ENCODE assay signal across 9 cellular contexts in the genomic region with DNA sequence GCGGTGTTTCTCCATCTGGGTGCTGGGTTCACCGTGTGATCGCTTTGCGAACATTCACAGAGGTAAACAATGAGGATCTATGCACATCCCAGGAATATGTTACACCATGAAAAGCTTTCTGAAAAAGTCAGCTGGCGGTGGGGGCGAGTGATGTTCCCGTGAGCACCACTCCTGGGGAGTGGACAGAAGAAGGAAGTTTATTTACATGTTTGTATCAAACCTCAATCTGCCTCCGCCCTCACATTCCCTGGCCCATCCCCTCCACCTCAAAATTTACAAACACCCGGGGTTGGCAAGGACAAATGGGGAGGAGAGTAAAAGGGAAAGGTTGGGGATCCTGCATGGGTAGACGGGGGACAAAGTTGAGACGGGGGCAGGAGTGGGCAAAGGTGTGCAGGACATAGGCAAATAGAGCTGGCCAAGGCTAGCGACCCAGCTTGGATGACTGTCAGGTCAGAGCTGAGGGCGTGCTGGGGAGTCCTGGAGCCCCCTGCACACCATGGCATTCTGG. TPM values are rescaled to one million over a fixed set of nuclear protein-coding genes. Genes with fewer than 3 reads are reported as not detected.
A peak's percentile ranks its signal among the peaks of the same experiment; 100 is the strongest.
DNase-seq lines count a peak whose midpoint lies in the region; ATAC-seq, FAIRE-seq and TF ChIP-seq lines count a peak whose summit lies in the region.
"Had no signal": no experiment of that assay in that cellular context is flagged by ENCODE, and none has a peak within 500 bp of the region (broad histone marks: within the 10 kb centered on the region; RNA-seq: fewer than 3 reads in every experiment).

No MANE protein-coding gene starts in this region.

- peak overlapping the region; percentile 26 for H3K4me3 ChIP-seq in A549
- H3K4me3 ChIP-seq in LNCaP clone FGC (ENCODE audit: low read depth, low read length), result peak overlapping the region; percentile 50
- H3K4me3 ChIP-seq in endothelial cell of umbilical vein (replicated peaks in 1 of 3; ENCODE audit: insufficient read depth in 1 of 3, low read depth in 1 of 3, low read length in 3 of 3), result no peak overlapping the region
- H3K4me3 ChIP-seq in muscle layer of duodenum (ENCODE audit: low read depth in 1 of 2, low read length in 2 of 2), result peak overlapping the region; percentile 97 to 99

- no peak for TF ChIP-seq RAD21 in A549 (conservative IDR thresholded peaks at IDR 0.05 in 1 of 2, IDR thresholded peaks at IDR 0.05 in 1 of 2)

- no peak for TF ChIP-seq EP300 in A549 (IDR thresholded peaks at IDR 0.05)

- no TSS peak for BruUV-seq in endothelial cell of umbilical vein (replicated peaks; lab: Mats Ljungman, UMichigan)

- POLR2A ChIA-PET in A549 (lab: Yijun Ruan, JAX), result interaction anchor here (0.5 to 10.1 kb wide), 18 partner anchors 8 to 223 kb away, joined by 3 to 141 read pairs (median 9); a partner anchor contains a TSS
- POLR2A ChIA-PET in endothelial cell of umbilical vein (lab: Charles Lee), result interaction anchor here (0.8 to 1.8 kb wide), 3 partner anchors 11 to 205 kb away, joined by 3 to 10 read pairs (median 3); no protein-coding TSS in a partner anchor

- dilution Hi-C loops in endothelial cell of umbilical vein (cut with MboI; ENCODE audit: extremely low pct_ligation_motif_present, low sequenced_read_pairs), result no loop called here

- no peaks in the 10 kb centered on the region for H4K20me1 ChIP-seq in endothelial cell of umbilical vein (replicated peaks; ENCODE audit: control insufficient read depth, extremely low read depth, insufficient read depth, low read length)

- TF ChIP-seq POLR2A in A549 (IDR thresholded peaks at IDR 0.05; ENCODE audit: low read length) (no peak), endothelial cell of umbilical vein (IDR thresholded peaks at IDR 0.05; ENCODE audit: low read depth, low read length) (no peak)

- FAIRE-seq in A549 (lab: Jason Lieb, UNC) (no peak), endothelial cell of umbilical vein (lab: Jason Lieb, UNC) (no peak)

- WGBS in A549 (ENCODE audit: missing lambda C conversion rate), result 16% methylated on average over 13 of the region's 13 CpGs

- ATAC-seq in A549 (no peak), HG03159 (IDR thresholded peaks at IDR 0.05; ENCODE audit: unreplicated experiment) (no peak), HG02610 (IDR thresholded peaks at IDR 0.05; ENCODE audit: unreplicated experiment) (no peak)

- H3K27me3 ChIP-seq in endothelial cell of umbilical vein (ENCODE audit: control insufficient read depth in 2 of 2, insufficient read depth in 2 of 2, low read length in 2 of 2), result no peaks in the 10 kb centered on the region
- H3K27me3 ChIP-seq in muscle layer of duodenum (ENCODE audit: low read depth, low read length), result no peaks in the 10 kb centered on the region

- H3K36me3 ChIP-seq in endothelial cell of umbilical vein (ENCODE audit: control insufficient read depth in 2 of 2, extremely low read depth in 1 of 2, insufficient read depth in 2 of 2, low read length in 2 of 2) (peaks cover 22 to 32% of the 10 kb centered on the region in 2 experiments), muscle layer of duodenum (ENCODE audit: control insufficient read depth in 1 of 2, insufficient read depth in 2 of 2, low read length in 2 of 2) (peaks cover 37 to 59% of the 10 kb centered on the region in 2 donors)

- H3K4me2 ChIP-seq in A549 (peak overlapping the region; percentile 92), endothelial cell of umbilical vein (ENCODE audit: insufficient read depth, low read length) (peak overlapping the region; percentile 12)

- H3K9me3 ChIP-seq in A549 (no peaks in the 10 kb centered on the region), endothelial cell of umbilical vein (replicated peaks; ENCODE audit: control insufficient read depth, insufficient read depth, low read length) (no peaks in the 10 kb centered on the region), muscle layer of duodenum (ENCODE audit: control insufficient read depth in 1 of 2, low read length in 2 of 2) (no peaks in the 10 kb centered on the region)

- H3K27ac ChIP-seq in A549 (peak overlapping the region; percentile 95 to 98), endothelial cell of umbilical vein (ENCODE audit: insufficient read depth, low read depth, low read length) (peak overlapping the region; percentile 92), muscle layer of duodenum (ENCODE audit: low read length) (peak overlapping the region; percentile 100)

- H3K4me1 ChIP-seq in A549 (peaks cover 86% of the 10 kb centered on the region), endothelial cell of umbilical vein (ENCODE audit: control insufficient read depth, extremely low read depth, insufficient read depth, low read length) (peaks cover 62% of the 10 kb centered on the region), muscle layer of duodenum (ENCODE audit: control insufficient read depth in 1 of 2, insufficient read depth in 2 of 2, low read length in 2 of 2) (peaks cover 34 to 50% of the 10 kb centered on the region in 2 donors)

- no peak for TF ChIP-seq CTCF in A549 (IDR thresholded peaks at IDR 0.05)
- no peak for TF ChIP-seq CTCF in LNCaP clone FGC (IDR thresholded peaks at IDR 0.05; ENCODE audit: control insufficient read depth, extremely low read depth, insufficient read depth)
- TF ChIP-seq CTCF in endothelial cell of umbilical vein (IDR thresholded peaks at IDR 0.05; ENCODE audit: extremely low read depth in 1 of 2, insufficient read depth in 1 of 2, low read depth in 1 of 2, low read length in 2 of 2), result no peak

- peak overlapping the region; percentile 75 for H3K9ac ChIP-seq in endothelial cell of umbilical vein (replicated peaks; ENCODE audit: extremely low read depth, insufficient read depth, low read length)

- no peaks in the 10 kb centered on the region for H3K9me1 ChIP-seq in endothelial cell of umbilical vein (replicated peaks; ENCODE audit: control insufficient read depth, extremely low read depth, insufficient read depth, low read length)

- intact Hi-C loops in endothelial cell of umbilical vein (cut with micrococcal nuclease), result loop anchor here (5.0 kb wide), 1 partner anchor 132 kb away; no protein-coding TSS in a partner anchor

- CTCF ChIA-PET in A549 (lab: Yijun Ruan, JAX), result interaction anchor here (0.6 to 29.7 kb wide), 22 partner anchors 8 to 204 kb away, joined by 3 to 705 read pairs (median 6); a partner anchor contains a TSS
- CTCF ChIA-PET in endothelial cell of umbilical vein (lab: Charles Lee), result interaction anchor here (0.7 to 4.4 kb wide), 18 partner anchors 9 to 219 kb away, joined by 3 to 58 read pairs (median 14); a partner anchor contains a TSS

- DNase-seq in A549 (ENCODE audit: low read depth in 1 of 2, low spot score in 1 of 2) (no peak), LNCaP clone FGC (ENCODE audit: low read depth) (no peak), endothelial cell of umbilical vein (ENCODE audit: low read depth, low spot score) (no peak), NCI-H2171 treated with DMSO at 0.1 percent for 48 hours (lab: John Stamatoyannopoulos, UW) (no peak), kidney tubule cell (ENCODE audit: low spot score) (no peak)

- H2AFZ ChIP-seq in endothelial cell of umbilical vein (ENCODE audit: low read depth, low read length), result no peak overlapping the region

- peaks cover 64% of the 10 kb centered on the region for H3K79me2 ChIP-seq in endothelial cell of umbilical vein (ENCODE audit: control insufficient read depth, insufficient read depth, low read length)

RNA-seq across cellular contexts. Expression of a gene that starts 6.9 kb away (rescaled TPM):
- polyA plus RNA-seq in A549 (2011; rRNA removed) (460 and 621 TPM in 2 replicates), A549 (2017; fragmentation: RNase III; extraction: RNeasy Plus Mini Kit Qiagen cat#74134 plus additional on column Dnase treatment) (324 to 416 TPM (median 367 TPM) in 3 replicates), endothelial cell of umbilical vein (86.5 and 92.9 TPM in 2 replicates)
- polyA plus RNA-seq in A549 (2012; cell fraction: cytosol; rRNA removed), result 275 and 344 TPM in 2 replicates
- polyA plus RNA-seq in A549 (2012; cell fraction: nucleus; rRNA removed), result 409 and 455 TPM in 2 replicates
- polyA minus RNA-seq in A549 (2011; rRNA and poly(A)+ RNA removed), result 307 and 325 TPM in 2 replicates
- total RNA-seq in endothelial cell of umbilical vein, result 84.0 and 98.2 TPM in 2 replicates
- polyA plus RNA-seq in endothelial cell of umbilical vein (2011; cell fraction: cytosol; rRNA removed), result 83.7 and 84.0 TPM in 2 replicates
- 63.0 and 68.9 TPM in 2 replicates for polyA plus RNA-seq in endothelial cell of umbilical vein (2011; cell fraction: nucleus; rRNA removed)
- polyA plus RNA-seq in endothelial cell of umbilical vein (2012), result 101 and 108 TPM in 2 replicates
- polyA minus RNA-seq in endothelial cell of umbilical vein, result 91.7 and 97.9 TPM in 2 replicates
- polyA minus RNA-seq in endothelial cell of umbilical vein (2011; cell fraction: cytosol; rRNA and poly(A)+ RNA removed), result 65.3 TPM
- 58.5 and 60.2 TPM in 2 replicates for polyA minus RNA-seq in endothelial cell of umbilical vein (2011; cell fraction: nucleus; rRNA and poly(A)+ RNA removed)

RNA-seq across cellular contexts. Expression of a gene that starts 24.5 kb away (rescaled TPM):
- 0.25 and 0.31 TPM in 2 replicates for polyA plus RNA-seq in A549 (2011; rRNA removed)
- 0.26 and 0.70 TPM in 2 replicates for polyA plus RNA-seq in A549 (2012; cell fraction: cytosol; rRNA removed)
- 0.26 and 0.33 TPM in 2 replicates for polyA plus RNA-seq in A549 (2012; cell fraction: nucleus; rRNA removed)
- polyA plus RNA-seq in A549 (2017; fragmentation: RNase III; extraction: RNeasy Plus Mini Kit Qiagen cat#74134 plus additional on column Dnase treatment), result 0.15 to 0.29 TPM (median 0.16 TPM) in 3 replicates
- polyA minus RNA-seq in A549 (2011; rRNA and poly(A)+ RNA removed), result 0.41 and 0.88 TPM in 2 replicates
- total RNA-seq in endothelial cell of umbilical vein, result 0.48 TPM in 1 of 2 replicates, not detected in the other
- polyA plus RNA-seq in endothelial cell of umbilical vein, result 0.11 and 0.12 TPM in 2 replicates
- 0.09 and 0.79 TPM in 2 replicates for polyA plus RNA-seq in endothelial cell of umbilical vein (2011; cell fraction: cytosol; rRNA removed)
- 0.04 TPM in 1 of 2 replicates, not detected in the other for polyA plus RNA-seq in endothelial cell of umbilical vein (2011; cell fraction: nucleus; rRNA removed)
- 0.14 and 0.50 TPM in 2 replicates for polyA plus RNA-seq in endothelial cell of umbilical vein (2012)
- not detected in 2 replicates for polyA minus RNA-seq in endothelial cell of umbilical vein
- polyA minus RNA-seq in endothelial cell of umbilical vein (2011; cell fraction: cytosol; rRNA and poly(A)+ RNA removed), result not detected
- not detected in 2 replicates for polyA minus RNA-seq in endothelial cell of umbilical vein (2011; cell fraction: nucleus; rRNA and poly(A)+ RNA removed)
- total RNA-seq: activated T-helper 1 cell treated with anti-CD3 and anti-CD28 coated beads, Interleukin-12 subunit alpha, Interleukin-12 subunit beta, Interleukin-2, Interleukin-4 antibody, amounts not matched to agents 30 ng/mL and 10 ng/mL and 1 ng/mL, durations not matched to agents 14 hours and 24 hours and 36 hours had no signal

RNA-seq across cellular contexts. Expression of a gene that starts 40.4 kb away (rescaled TPM):
- polyA plus RNA-seq in A549 (2011; rRNA removed) (7.0 and 7.6 TPM in 2 replicates), A549 (2017; fragmentation: RNase III; extraction: RNeasy Plus Mini Kit Qiagen cat#74134 plus additional on column Dnase treatment) (4.3 to 6.0 TPM (median 5.7 TPM) in 3 replicates), endothelial cell of umbilical vein (0.12 and 0.14 TPM in 2 replicates)
- 4.2 and 6.8 TPM in 2 replicates for polyA plus RNA-seq in A549 (2012; cell fraction: cytosol; rRNA removed)
- 14.1 and 14.4 TPM in 2 replicates for polyA plus RNA-seq in A549 (2012; cell fraction: nucleus; rRNA removed)
- 6.4 and 12.4 TPM in 2 replicates for polyA minus RNA-seq in A549 (2011; rRNA and poly(A)+ RNA removed)
- 0.18 TPM in 1 of 2 replicates, not detected in the other for total RNA-seq in endothelial cell of umbilical vein
- 0.03 TPM in 2 replicates for polyA plus RNA-seq in endothelial cell of umbilical vein (2011; cell fraction: cytosol; rRNA removed)
- polyA plus RNA-seq in endothelial cell of umbilical vein (2011; cell fraction: nucleus; rRNA removed), result 0.24 and 0.40 TPM in 2 replicates
- polyA plus RNA-seq in endothelial cell of umbilical vein (2012), result 0.24 TPM in 1 of 2 replicates, not detected in the other
- polyA minus RNA-seq in endothelial cell of umbilical vein, result not detected in 2 replicates
- 3.2 TPM for polyA minus RNA-seq in endothelial cell of umbilical vein (2011; cell fraction: cytosol; rRNA and poly(A)+ RNA removed)
- not detected in 2 replicates for polyA minus RNA-seq in endothelial cell of umbilical vein (2011; cell fraction: nucleus; rRNA and poly(A)+ RNA removed)

RNA-seq across cellular contexts. Expression of a gene that starts 49.0 kb away (rescaled TPM):
- 57.3 and 63.9 TPM in 2 replicates for polyA plus RNA-seq in A549 (2011; rRNA removed)
- 72.7 and 103 TPM in 2 replicates for polyA plus RNA-seq in A549 (2012; cell fraction: cytosol; rRNA removed)
- polyA plus RNA-seq in A549 (2012; cell fraction: nucleus; rRNA removed), result 137 and 148 TPM in 2 replicates
- 90.4 to 110 TPM (median 109 TPM) in 3 replicates for polyA plus RNA-seq in A549 (2017; fragmentation: RNase III; extraction: RNeasy Plus Mini Kit Qiagen cat#74134 plus additional on column Dnase treatment)
- 47.1 and 54.7 TPM in 2 replicates for polyA minus RNA-seq in A549 (2011; rRNA and poly(A)+ RNA removed)
- total RNA-seq in endothelial cell of umbilical vein, result 84.1 and 102 TPM in 2 replicates
- polyA plus RNA-seq in endothelial cell of umbilical vein, result 70.7 and 82.2 TPM in 2 replicates
- polyA plus RNA-seq in endothelial cell of umbilical vein (2011; cell fraction: cytosol; rRNA removed), result 46.4 and 59.5 TPM in 2 replicates
- 47.3 TPM in 2 replicates for polyA plus RNA-seq in endothelial cell of umbilical vein (2011; cell fraction: nucleus; rRNA removed)
- 66.7 and 93.7 TPM in 2 replicates for polyA plus RNA-seq in endothelial cell of umbilical vein (2012)
- polyA minus RNA-seq in endothelial cell of umbilical vein, result 15.6 and 26.2 TPM in 2 replicates
- polyA minus RNA-seq in endothelial cell of umbilical vein (2011; cell fraction: cytosol; rRNA and poly(A)+ RNA removed), result 33.2 TPM
- polyA minus RNA-seq in endothelial cell of umbilical vein (2011; cell fraction: nucleus; rRNA and poly(A)+ RNA removed), result 17.9 and 21.2 TPM in 2 replicates

Comparison
In these comparisons a context has a peak if more than half of its experiments do, and no peak if none do; other contexts are left out.
1. H3K4me3 ChIP-seq: peak in A549 (single experiment), LNCaP clone FGC (single experiment) and muscle layer of duodenum (2 of 2); none in endothelial cell of umbilical vein (0 of 3).
2. Peak in every context shown above with its lines, with median percentiles within 50 percentile points of each other: H3K27ac ChIP-seq.